In the genomic region with DNA sequence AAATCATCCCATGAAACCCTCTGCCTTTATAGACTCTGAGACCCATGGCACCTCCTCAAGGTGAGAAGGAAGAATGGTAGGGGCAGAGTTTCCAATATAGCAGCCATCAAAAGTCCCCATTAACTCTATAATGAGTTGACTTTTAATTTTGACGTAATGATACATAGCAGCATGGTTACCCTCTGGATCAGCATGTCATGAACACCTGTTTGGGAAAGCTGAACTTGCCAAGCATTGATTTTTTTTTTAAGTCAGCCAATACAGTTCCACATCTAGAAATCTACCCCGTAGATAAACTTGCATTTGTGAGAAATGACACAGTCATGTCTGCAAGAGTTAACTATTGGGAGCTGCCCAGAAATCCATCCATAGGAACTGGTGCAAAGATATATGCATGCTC, we compare ENCODE assay signal across 33 cellular contexts.
"Had no signal": no experiment of that assay in that cellular context is flagged by ENCODE, and none has a peak within 500 bp of the region (broad histone marks: within the 10 kb centered on the region; RNA-seq: fewer than 3 reads in every experiment).

No MANE protein-coding gene starts in this region.

- FAIRE-seq: astrocyte, bronchial epithelial cell had no signal

- DNase-seq: activated effector memory CD4-positive, alpha-beta T cell treated with anti-CD3 and anti-CD28 coated beads, Interleukin-2, amount 50 U/mL, for 16 hours; activated effector memory CD4-positive, alpha-beta T cell treated with Interleukin-2 at 50 U/mL for 16 hours; activated gamma-delta T cell; activated gamma-delta T cell treated with Interleukin-2 at 50 U/mL for 16 hours; activated naive CD4-positive, alpha-beta T cell; activated naive CD4-positive, alpha-beta T cell treated with anti-CD3 and anti-CD28 coated beads for 36 hours; activated naive CD4-positive, alpha-beta T cell treated with anti-CD3 and anti-CD28 coated beads, Interleukin-2, amount 10 ng/mL, durations not matched to agents 7 days and 5 days; activated naive CD4-positive, alpha-beta T cell treated with anti-CD3 and anti-CD28 coated beads, Interleukin-2, amount 50 U/mL, for 16 hours; activated naive CD4-positive, alpha-beta T cell treated with Interleukin-2 at 50 U/mL for 16 hours; activated naive CD8-positive, alpha-beta T cell treated with anti-CD3 and anti-CD28 coated beads for 36 hours; activated naive CD8-positive, alpha-beta T cell treated with anti-CD3 and anti-CD28 coated beads, Interleukin-2, amount 10 ng/mL, durations not matched to agents 7 days and 5 days; activated naive CD8-positive, alpha-beta T cell treated with anti-CD3 and anti-CD28 coated beads, Interleukin-2, amount 50 U/mL, for 24 hours; activated T-cell treated with anti-CD3 and anti-CD28 coated beads, Interleukin-2, amount 50 U/mL, for 1 hour; activated T-cell treated with anti-CD3 and anti-CD28 coated beads, Interleukin-2, amount 50 U/mL, for 24 hours; activated T-cell treated with anti-CD3 and anti-CD28 coated beads, Interleukin-2, amount 50 U/mL, for 4 hours; activated T-cell treated with anti-CD3 and anti-CD28 coated beads, Interleukin-2, amount 50 U/mL, for 48 hours; activated T-cell treated with anti-CD3 and anti-CD28 coated beads, Interleukin-2, amount 50 U/mL, for 72 hours; adrenal gland; amniotic stem cell; amygdala; anterior cingulate cortex; aorta; brain microvascular endothelial cell; caudate nucleus; central memory CD4-positive, alpha-beta T cell; cerebellar nuclear complex had no signal

- ATAC-seq: activated naive CD4-positive, alpha-beta T cell treated with anti-CD3 and anti-CD28 coated beads, Interleukin-2, amount 50 U/mL, for 72 hours; activated naive CD8-positive, alpha-beta T cell treated with anti-CD3 and anti-CD28 coated beads, Interleukin-2, amount 50 U/mL, for 24 hours; activated T-cell treated with anti-CD3 and anti-CD28 coated beads, Interleukin-2, amount 50 U/mL, for 4 hours; activated T-cell treated with anti-CD3 and anti-CD28 coated beads, Interleukin-2, amount 50 U/mL, for 72 hours; activated T-helper 17 cell treated with anti-CD3 and anti-CD28 coated beads, Interleukin-2, amount 50 U/mL, for 72 hours had no signal

- H3K4me3 ChIP-seq: adrenal gland, ascending aorta, breast epithelium, cardiac muscle cell had no signal

- H3K9me3 ChIP-seq: adrenal gland, ascending aorta, breast epithelium had no signal

- H3K27me3 ChIP-seq: adrenal gland, ascending aorta, brain microvascular endothelial cell, breast epithelium, cardiac muscle cell had no signal

- H3K36me3 ChIP-seq: adrenal gland, ascending aorta, brain microvascular endothelial cell, breast epithelium, cardiac muscle cell had no signal

- H3K27ac ChIP-seq: adrenal gland, ascending aorta, brain microvascular endothelial cell, breast epithelium, cardiac muscle cell had no signal

- H3K4me1 ChIP-seq: adrenal gland, ascending aorta, breast epithelium had no signal
